In genomic region chr12:39441963-39442894, GRCh38 we compare ENCODE assay signal across 8 cellular contexts. TPM values are rescaled to one million over a fixed set of nuclear protein-coding genes. Genes with fewer than 3 reads are reported as not detected.
A peak's percentile ranks its signal among the peaks of the same experiment; 100 is the strongest.
DNase-seq lines count a peak whose midpoint lies in the region; ATAC-seq, FAIRE-seq and TF ChIP-seq lines count a peak whose summit lies in the region.

No MANE protein-coding gene starts in this region.

- peak overlapping the region; percentile 97 for H3K27ac ChIP-seq in layer of hippocampus (ENCODE audit: low read depth, low read length)

- POLR2A ChIA-PET in WTC11 (lab: Charles Lee) = interaction anchor here (1.1 kb wide), 1 partner anchor 18 kb away, joined by 3 read pairs; no protein-coding TSS in a partner anchor

- H3K27me3 Mint-ChIP-seq in WTC11 (ENCODE audit: low read depth) = peaks cover 10% of the 10 kb centered on the region; the same call in 1 of the 2 replicates

- no peak for TF ChIP-seq POLR2A in H54 (IDR thresholded peaks at IDR 0.05; ENCODE audit: low read depth, low read length)

- H3K4me3 Mint-ChIP-seq in WTC11 = peak overlapping the region; percentile 90

- peak; percentile 30 for FAIRE-seq in H54 (lab: Jason Lieb, UNC)

- no peaks in the 10 kb centered on the region for H3K27me3 ChIP-seq in layer of hippocampus (ENCODE audit: control insufficient read depth, insufficient read depth, low read length)

- CTCF ChIA-PET in WTC11 (lab: Charles Lee) = interaction anchor here (1.5 to 2.4 kb wide), 2 partner anchors 47 to 66 kb away, joined by 3 to 10 read pairs; no protein-coding TSS in a partner anchor

- no peak overlapping the region for H3K27ac Mint-ChIP-seq in WTC11

- peaks cover 52% of the 10 kb centered on the region for H3K4me1 Mint-ChIP-seq in WTC11

- H3K9me3 Mint-ChIP-seq in WTC11 = no peaks in the 10 kb centered on the region

- no peak for TF ChIP-seq CTCF in WTC11 (IDR thresholded peaks at IDR 0.05)

- DNase-seq in ELR (ENCODE audit: low read depth) = peak; percentile 54
- DNase-seq in H54 (ENCODE audit: insufficient read length, low spot score) = no peak
- DNase-seq in M059J (ENCODE audit: low read depth) = peak; percentile 57
- DNase-seq in WTC11 (ENCODE audit: low spot score) = peak; percentile 38
- peak; percentile 28 for DNase-seq in central memory CD4-positive, alpha-beta T cell
- DNase-seq in stimulated activated CD4-positive, alpha-beta T cell treated with anti-CD3 and anti-CD28 coated beads, Interleukin-1b, Interleukin-23, amount 100 ng/mL, for 4 hours (ENCODE audit: low read depth in 2 of 2) = peak; percentile 32 to 42
- no peak for DNase-seq in NOMO-1 treated with DMSO at 0.1 percent for 48 hours (lab: John Stamatoyannopoulos, UW; ENCODE audit: unreplicated experiment)

- ATAC-seq in WTC11 = peak; percentile 1; the same call in 1 of the 2 replicates

- no peaks in the 10 kb centered on the region for H3K36me3 Mint-ChIP-seq in WTC11

TF ChIP-seq in WTC11, 78 proteins besides CTCF, POLR2A, EP300 and RAD21:
- 0 out of 2 replicates have a peak, but pooled peaks have one; percentile 11 for TF ChIP-seq ZNF317 (CRISPR knock-in tag; IDR thresholded peaks at IDR 0.05; ENCODE audit: borderline replicate concordance, low read depth)
- peak; percentile 52; the same call in 1 of the 2 replicates for TF ChIP-seq TP53 (CRISPR knock-in tag; IDR thresholded peaks at IDR 0.05)
- TF ChIP-seq ZSCAN18 (CRISPR knock-in tag; IDR thresholded peaks at IDR 0.05) = no peak
TF ChIP-seq in WTC11: peak in this region for 2.

RNA-seq across cellular contexts. Expression of gene KIF21A, which starts 0.7 kb away (rescaled TPM):
- total RNA-seq in M059J (2014; rRNA removed; shearing (Covaris generic)) = 4.7 and 6.6 TPM in 2 replicates
- total RNA-seq in WTC11 (2021) = 24.5 to 34.7 TPM (median 26.4 TPM) in 3 replicates

Comparison
In these comparisons a context has a peak if more than half of its experiments do, and no peak if none do; other contexts are left out.
1. DNase-seq: peak in ELR (single experiment), M059J (single experiment), WTC11 (single experiment), central memory CD4-positive, alpha-beta T cell (single experiment) and stimulated activated CD4-positive, alpha-beta T cell treated with anti-CD3 and anti-CD28 coated beads, Interleukin-1b, Interleukin-23, amount 100 ng/mL, for 4 hours (2 of 2); none in H54 (single experiment) and NOMO-1 treated with DMSO at 0.1 percent for 48 hours (single experiment).